Comparison of ENCODE assay signal across 21 cellular contexts in genomic region chrX:39170432-39170831, GRCh38.
A peak's percentile ranks its signal among the peaks of the same experiment; 100 is the strongest.
DNase-seq lines count a peak whose midpoint lies in the region; ATAC-seq, FAIRE-seq and TF ChIP-seq lines count a peak whose summit lies in the region.
"Had no signal": no experiment of that assay in that cellular context is flagged by ENCODE, and none has a peak within 500 bp of the region (broad histone marks: within the 10 kb centered on the region; RNA-seq: fewer than 3 reads in every experiment).

No MANE protein-coding gene starts in this region.

- FAIRE-seq in GM12891 (lab: Jason Lieb, UNC) (peak; percentile 74), small intestine (lab: Jason Lieb, UNC) (no peak)
- FAIRE-seq: HTR-8/SVneo, K562 had no signal

- ATAC-seq in GM21786 (IDR thresholded peaks at IDR 0.05; ENCODE audit: unreplicated experiment) (peak; percentile 46), HG03175 (IDR thresholded peaks at IDR 0.05; ENCODE audit: unreplicated experiment) (peak; percentile 44), GM21825 (IDR thresholded peaks at IDR 0.05; ENCODE audit: unreplicated experiment) (no peak)
- ATAC-seq: K562 had no signal

- no peaks in the 10 kb centered on the region for H3K36me3 ChIP-seq in small intestine (ENCODE audit: control insufficient read depth in 2 of 2, insufficient read depth in 2 of 2, low read length in 2 of 2)
- H3K36me3 ChIP-seq: BLaER1 had no signal

- no peak overlapping the region for H3K4me3 ChIP-seq in small intestine (ENCODE audit: low read depth in 1 of 2, low read length in 2 of 2)
- H3K4me3 ChIP-seq: BLaER1, GM23248, K562 had no signal

- H3K9me3 ChIP-seq in small intestine (ENCODE audit: control insufficient read depth, low read depth) = no peaks in the 10 kb centered on the region
- H3K9me3 ChIP-seq: BLaER1 had no signal

- 47 to 77% (median 59%) methylated on average over 3 of the region's 3 CpGs for WGBS in small intestine, 3 donors

- H3K4me1 ChIP-seq in small intestine (ENCODE audit: control insufficient read depth in 2 of 2, insufficient read depth in 1 of 2, low read depth in 1 of 2, low read length in 1 of 2) = peaks cover 2 to 3% of the 10 kb centered on the region in 2 donors

- H3K27ac ChIP-seq in small intestine (ENCODE audit: low read depth in 1 of 2, low read length in 1 of 2) = no peak overlapping the region
- H3K27ac ChIP-seq: BLaER1, GM23248 had no signal

- H3K27me3 ChIP-seq in small intestine (ENCODE audit: control insufficient read depth in 2 of 2, insufficient read depth in 2 of 2, low read length in 2 of 2) = no peaks in the 10 kb centered on the region
- H3K27me3 ChIP-seq: BLaER1 had no signal

- DNase-seq in GM12891 (ENCODE audit: insufficient read length, low spot score) (no peak), small intestine (peak; percentile 46), NCI-H526 (lab: John Stamatoyannopoulos, UW) (no peak), globus pallidus (ENCODE audit: low spot score) (no peak), cortex of kidney (lab: John Stamatoyannopoulos, UW) (no peak)
- DNase-seq: 8988T; CD4-positive, alpha-beta memory T cell; DMS 273 treated with DMSO at 0.1 percent for 48 hours; DMS53; DND-41; EL; GM23248; HCEC 1CT; IMR-90; Karpas-422 had no signal

- TF ChIP-seq POLR2A in GM12891 (IDR thresholded peaks at IDR 0.05; ENCODE audit: low read depth, low read length) = no peak

TF ChIP-seq in GM12891, 5 proteins besides CTCF, POLR2A, EP300 and RAD21:
- TF ChIP-seq SPI1 (IDR thresholded peaks at IDR 0.05; ENCODE audit: low read depth, low read length) (no peak), TAF1 (IDR thresholded peaks at IDR 0.05; ENCODE audit: low read depth, low read length) (no peak), PAX5 (IDR thresholded peaks at IDR 0.05; ENCODE audit: insufficient read depth, low read length, severe bottlenecking) (no peak), POLR2AphosphoS5 (IDR thresholded peaks at IDR 0.05; ENCODE audit: low read depth, low read length) (no peak), POU2F2 (IDR thresholded peaks at IDR 0.05; ENCODE audit: low read depth, low read length) (no peak)
